In genomic region chr11:22044126-22044525, GRCh38 we compare ENCODE assay signal across 20 cellular contexts.
"Had no signal": no experiment of that assay in that cellular context is flagged by ENCODE, and none has a peak within 500 bp of the region (broad histone marks: within the 10 kb centered on the region; RNA-seq: fewer than 3 reads in every experiment).

No MANE protein-coding gene starts in this region.

- H3K4me3 Mint-ChIP-seq: effector memory CD8-positive, alpha-beta T cell; natural killer cell; stimulated activated naive CD8-positive, alpha-beta T cell treated with anti-CD3 and anti-CD28 coated beads, Interleukin-15, amount 100 ng/mL, for 72 hours had no signal

- H3K27me3 Mint-ChIP-seq: effector memory CD8-positive, alpha-beta T cell; stimulated activated naive CD8-positive, alpha-beta T cell treated with anti-CD3 and anti-CD28 coated beads, Interleukin-15, amount 100 ng/mL, for 72 hours had no signal

- H3K4me2 ChIP-seq: smooth muscle cell had no signal

- DNase-seq: cortex of kidney; effector memory CD8-positive, alpha-beta T cell; kidney; left ventricle myocardium superior; lower lobe of right lung; natural killer cell; occipital lobe; ovary; psoas muscle; stimulated activated CD4-positive, alpha-beta T cell treated with anti-CD3 and anti-CD28 coated beads, Interleukin-12 subunit alpha, Interleukin-12 subunit beta, amount 100 ng/mL, for 4 hours; stimulated activated CD4-positive, alpha-beta T cell treated with anti-CD3 and anti-CD28 coated beads, Interleukin-1b, Interleukin-23, amount 100 ng/mL, for 48 hours; stimulated activated CD4-positive, alpha-beta T cell treated with anti-CD3 and anti-CD28 coated beads, Interleukin-4, amount 100 ng/mL, for 1 hour; stimulated activated CD8-positive, alpha-beta memory T cell treated with anti-CD3 and anti-CD28 coated beads, Interleukin-4, amount 100 ng/mL, for 48 hours; stimulated activated naive CD4-positive, alpha-beta T cell; stimulated activated naive CD8-positive, alpha-beta T cell treated with anti-CD3 and anti-CD28 coated beads, Interleukin-15, amount 100 ng/mL, for 72 hours; transverse colon; upper lobe of right lung had no signal

- H3K27ac ChIP-seq: lower lobe of right lung, ovary, psoas muscle, suprapubic skin, transverse colon, upper lobe of right lung, vagina had no signal

- H3K27ac Mint-ChIP-seq: effector memory CD8-positive, alpha-beta T cell; natural killer cell; stimulated activated naive CD8-positive, alpha-beta T cell treated with anti-CD3 and anti-CD28 coated beads, Interleukin-15, amount 100 ng/mL, for 72 hours had no signal

- H3K4me3 ChIP-seq: lower lobe of right lung, ovary, psoas muscle, smooth muscle cell, suprapubic skin, transverse colon, upper lobe of right lung, vagina had no signal

- H3K36me3 Mint-ChIP-seq: natural killer cell had no signal

- H3K27me3 ChIP-seq: ovary, suprapubic skin, transverse colon, upper lobe of right lung, vagina had no signal

- H3K4me1 ChIP-seq: lower lobe of right lung, psoas muscle, suprapubic skin, transverse colon, upper lobe of right lung, vagina had no signal

- H3K9me3 ChIP-seq: lower lobe of right lung, ovary, psoas muscle, suprapubic skin, transverse colon, upper lobe of right lung, vagina had no signal

- H3K4me1 Mint-ChIP-seq: natural killer cell; stimulated activated naive CD8-positive, alpha-beta T cell treated with anti-CD3 and anti-CD28 coated beads, Interleukin-15, amount 100 ng/mL, for 72 hours had no signal

- H3K36me3 ChIP-seq: lower lobe of right lung, ovary, suprapubic skin, transverse colon, upper lobe of right lung, vagina had no signal
